Comparison of ENCODE assay signal across 19 cellular contexts in the genomic region with DNA sequence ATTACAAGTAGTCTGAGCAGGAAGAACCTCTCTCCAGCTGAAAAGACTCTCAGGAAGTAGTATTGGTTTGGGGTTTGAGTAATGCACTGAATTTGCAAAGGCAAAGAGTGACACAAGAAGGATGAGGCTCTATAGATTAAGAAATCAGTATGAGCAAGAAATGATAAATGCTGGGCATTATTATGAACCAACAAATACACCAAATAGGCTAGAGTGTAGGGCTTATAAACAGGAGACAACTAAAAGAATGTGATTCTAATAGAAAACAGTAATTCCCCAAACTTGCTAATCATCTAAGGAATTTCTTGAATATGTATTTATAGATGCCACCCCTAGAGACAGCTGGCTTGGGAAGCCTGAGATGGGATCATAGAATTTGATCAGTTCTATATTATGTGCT. TPM values are rescaled to one million over a fixed set of nuclear protein-coding genes. Genes with fewer than 3 reads are reported as not detected.
DNase-seq lines count a peak whose midpoint lies in the region; ATAC-seq and TF ChIP-seq lines count a peak whose summit lies in the region.
"Had no signal": no experiment of that assay in that cellular context is flagged by ENCODE, and none has a peak within 500 bp of the region (broad histone marks: within the 10 kb centered on the region; RNA-seq: fewer than 3 reads in every experiment).

No MANE protein-coding gene starts in this region.

- H3K4me2 ChIP-seq in GM23248 (ENCODE audit: unreplicated experiment) (peak overlapping the region; percentile 26), SK-N-SH (no peak overlapping the region)
- H3K4me2 ChIP-seq: hepatocyte had no signal

- CTCF ChIA-PET in activated B cell treated with CpG ODN at 0.5 μM for 24 hours (lab: Charles Lee) (no interaction called here), SK-N-SH (lab: Yijun Ruan, JAX) (no interaction called here)

- 0 out of 2 replicates have a peak overlapping the region, but pooled peaks have one; percentile 11 for H3K27ac ChIP-seq in GM23248
- H3K27ac ChIP-seq in SK-N-SH (ENCODE audit: low read depth in 2 of 2, low read length in 1 of 2): no peak overlapping the region
- H3K27ac ChIP-seq: esophagus muscularis mucosa, hepatocyte, ovary, thyroid gland had no signal

- H3K27ac Mint-ChIP-seq in T-helper 1 cell treated with Interleukin-12 subunit alpha and Interleukin-12 subunit beta and Interleukin-4 antibody, amounts not matched to agents 30 μg/mL and 1 μg/mL, for 36 hours: peak overlapping the region; percentile 73
- H3K27ac Mint-ChIP-seq in activated B cell treated with CpG ODN at 0.5 μM for 24 hours: no peak overlapping the region
- H3K27ac Mint-ChIP-seq in naive thymus-derived CD8-positive, alpha-beta T cell: peak overlapping the region in 7 of 10 donors; percentile 0 to 89 (median 24)
- H3K27ac Mint-ChIP-seq: mesothelial cell of epicardium had no signal

- TF ChIP-seq CTCF in activated B cell treated with CpG ODN at 0.5 μM for 24 hours (IDR thresholded peaks at IDR 0.05): no peak
- no peak for TF ChIP-seq CTCF in SK-N-SH (IDR thresholded peaks at IDR 0.05)

- H4K20me1 ChIP-seq in GM23248 (ENCODE audit: insufficient read depth): no peaks in the 10 kb centered on the region
- no peaks in the 10 kb centered on the region for H4K20me1 ChIP-seq in SK-N-SH (ENCODE audit: insufficient read depth)

- ATAC-seq in activated B cell treated with CpG ODN at 0.5 μM for 24 hours (ENCODE audit: low read depth) (no peak), GM21529 (IDR thresholded peaks at IDR 0.05; ENCODE audit: unreplicated experiment) (no peak)
- ATAC-seq in naive thymus-derived CD8-positive, alpha-beta T cell: no peak

- H3K27me3 Mint-ChIP-seq in T-helper 1 cell treated with Interleukin-12 subunit alpha and Interleukin-12 subunit beta and Interleukin-4 antibody, amounts not matched to agents 30 μg/mL and 1 μg/mL, for 36 hours (ENCODE audit: low read depth): no peaks in the 10 kb centered on the region
- no peaks in the 10 kb centered on the region for H3K27me3 Mint-ChIP-seq in activated B cell treated with CpG ODN at 0.5 μM for 24 hours
- H3K27me3 Mint-ChIP-seq in naive thymus-derived CD8-positive, alpha-beta T cell: no peaks in the 10 kb centered on the region

- no peak overlapping the region for H2AFZ ChIP-seq in GM23248
- no peak overlapping the region for H2AFZ ChIP-seq in SK-N-SH (ENCODE audit: low read depth)
- H2AFZ ChIP-seq: hepatocyte had no signal

- TF ChIP-seq EP300 in SK-N-SH (IDR thresholded peaks at IDR 0.05; ENCODE audit: borderline replicate concordance in 1 of 2, low read depth in 1 of 2, low read length in 1 of 2): no peak

- in situ Hi-C loops in GM23248 (cut with MboI): no loop called here

- intact Hi-C loops in activated B cell treated with CpG ODN at 0.5 μM for 24 hours (cut with micrococcal nuclease): no loop called here

- H3K9me3 Mint-ChIP-seq in T-helper 1 cell treated with Interleukin-12 subunit alpha and Interleukin-12 subunit beta and Interleukin-4 antibody, amounts not matched to agents 30 μg/mL and 1 μg/mL, for 36 hours: no peaks in the 10 kb centered on the region
- no peaks in the 10 kb centered on the region for H3K9me3 Mint-ChIP-seq in activated B cell treated with CpG ODN at 0.5 μM for 24 hours
- no peaks in the 10 kb centered on the region for H3K9me3 Mint-ChIP-seq in naive thymus-derived CD8-positive, alpha-beta T cell
- H3K9me3 Mint-ChIP-seq: brain, mesothelial cell of epicardium had no signal

- H3F3A ChIP-seq in GM23248 (ENCODE audit: insufficient read depth) (peaks cover 18% of the 10 kb centered on the region; the same call in 1 of the 2 replicates), SK-N-SH (replicated peaks; ENCODE audit: insufficient read depth) (peaks cover 22% of the 10 kb centered on the region)

- H3K36me3 ChIP-seq in GM23248 (ENCODE audit: low read depth): peaks cover 13% of the 10 kb centered on the region; the same call in 1 of the 2 replicates
- H3K36me3 ChIP-seq in SK-N-SH (replicated peaks in 1 of 2; ENCODE audit: control insufficient read depth in 1 of 2, insufficient read depth in 2 of 2, low read length in 1 of 2): peaks cover 22 to 30% of the 10 kb centered on the region in 2 experiments
- H3K36me3 ChIP-seq: ovary had no signal

- H3K27me3 ChIP-seq in GM23248 (replicated peaks; ENCODE audit: insufficient read depth) (no peaks in the 10 kb centered on the region), SK-N-SH (ENCODE audit: insufficient read depth) (no peaks in the 10 kb centered on the region)
- H3K27me3 ChIP-seq: esophagus muscularis mucosa, hepatocyte, ovary, thyroid gland had no signal

- H3K9ac ChIP-seq in GM23248 (no peak overlapping the region), SK-N-SH (no peak overlapping the region)

- peaks cover 25% of the 10 kb centered on the region for H3K4me1 Mint-ChIP-seq in T-helper 1 cell treated with Interleukin-12 subunit alpha and Interleukin-12 subunit beta and Interleukin-4 antibody, amounts not matched to agents 30 μg/mL and 1 μg/mL, for 36 hours (ENCODE audit: low read depth)
- peaks cover 36% of the 10 kb centered on the region for H3K4me1 Mint-ChIP-seq in activated B cell treated with CpG ODN at 0.5 μM for 24 hours
- H3K4me1 Mint-ChIP-seq in naive thymus-derived CD8-positive, alpha-beta T cell: peaks cover 14 to 38% (median 27%) of the 10 kb centered on the region in 4 donors

- no peak overlapping the region for H3K4me3 Mint-ChIP-seq in T-helper 1 cell treated with Interleukin-12 subunit alpha and Interleukin-12 subunit beta and Interleukin-4 antibody, amounts not matched to agents 30 μg/mL and 1 μg/mL, for 36 hours
- H3K4me3 Mint-ChIP-seq in activated B cell treated with CpG ODN at 0.5 μM for 24 hours: peak overlapping the region; percentile 8
- H3K4me3 Mint-ChIP-seq in naive thymus-derived CD8-positive, alpha-beta T cell: peak overlapping the region in 1 of 10 donors; percentile 40
- H3K4me3 Mint-ChIP-seq: mesothelial cell of epicardium had no signal

- DNase-seq in T-helper 1 cell (no peak), GM23248 (peak; percentile 38), activated B cell treated with CpG ODN at 0.5 μM for 24 hours (no peak), SK-N-SH (no peak)
- no peak for DNase-seq in naive thymus-derived CD8-positive, alpha-beta T cell
- DNase-seq in activated naive CD4-positive, alpha-beta T cell treated with anti-CD3 and anti-CD28 coated beads, Interleukin-2, amount 50 U/mL, for 16 hours: no peak
- DNase-seq: COR-L47; kidney glomerular epithelial cell; NCI-H510A; OCI-M1; ovary; stimulated activated CD4-positive, alpha-beta T cell treated with anti-CD3 and anti-CD28 coated beads, Interleukin-4, amount 100 ng/mL, for 4 hours; thyroid gland had no signal

- H3K9me2 ChIP-seq in GM23248 (ENCODE audit: insufficient read depth): no peaks in the 10 kb centered on the region
- H3K9me2 ChIP-seq in SK-N-SH: no peaks in the 10 kb centered on the region

- TF ChIP-seq RAD21 in SK-N-SH (IDR thresholded peaks at IDR 0.05; ENCODE audit: low read length): no peak

- H3K36me3 Mint-ChIP-seq in T-helper 1 cell treated with Interleukin-12 subunit alpha and Interleukin-12 subunit beta and Interleukin-4 antibody, amounts not matched to agents 30 μg/mL and 1 μg/mL, for 36 hours (ENCODE audit: low read depth): peaks cover 19% of the 10 kb centered on the region
- H3K36me3 Mint-ChIP-seq in activated B cell treated with CpG ODN at 0.5 μM for 24 hours (ENCODE audit: low read depth): peaks cover 40% of the 10 kb centered on the region
- peaks cover 0 to 27% (median 2%) of the 10 kb centered on the region in 3 donors for H3K36me3 Mint-ChIP-seq in naive thymus-derived CD8-positive, alpha-beta T cell

- no peak overlapping the region for H3K4me3 ChIP-seq in GM23248
- no peak overlapping the region for H3K4me3 ChIP-seq in SK-N-SH (ENCODE audit: low read depth in 2 of 2, low read length in 1 of 2)
- H3K4me3 ChIP-seq: esophagus muscularis mucosa, hepatocyte, ovary, thyroid gland had no signal

- H3K79me2 ChIP-seq in GM23248 (ENCODE audit: insufficient read depth) (peaks cover 21% of the 10 kb centered on the region), SK-N-SH (ENCODE audit: insufficient read depth) (peaks cover 14% of the 10 kb centered on the region; the same call in 1 of the 2 replicates)

- POLR2A ChIA-PET in activated B cell treated with CpG ODN at 0.5 μM for 24 hours (lab: Charles Lee): no interaction called here
- POLR2A ChIA-PET in naive thymus-derived CD8-positive, alpha-beta T cell (lab: Charles Lee): interaction anchor here (1.0 kb wide), 1 partner anchor 64 kb away, joined by 3 read pairs; a partner anchor contains a TSS
- POLR2A ChIA-PET in SK-N-SH (lab: Yijun Ruan, JAX): no interaction called here

- H3K4me1 ChIP-seq in GM23248 (ENCODE audit: insufficient read depth): peaks cover 19% of the 10 kb centered on the region
- H3K4me1 ChIP-seq in SK-N-SH (ENCODE audit: control insufficient read depth in 1 of 2, insufficient read depth in 2 of 2, low read depth in 1 of 2, low read length in 1 of 2): peaks cover 8 to 9% of the 10 kb centered on the region in 2 experiments; a peak in 3 of 4 replicates

- H3K9me3 ChIP-seq in GM23248 (ENCODE audit: low read depth) (no peaks in the 10 kb centered on the region), SK-N-SH (no peaks in the 10 kb centered on the region)
- H3K9me3 ChIP-seq: esophagus muscularis mucosa, ovary, thyroid gland had no signal

RNA-seq across cellular contexts. Expression of a gene that starts 2.6 kb away (rescaled TPM):
- total RNA-seq in GM23248 (2014; rRNA removed; shearing (Covaris generic)): 1.9 and 4.9 TPM in 2 replicates
- polyA plus RNA-seq in GM23248 (2016; fragmentation: Nextera tagmentation; extraction: Ambion mirVana): 15.6 and 16.2 TPM in 2 replicates
- total RNA-seq in activated B cell treated with CpG ODN at 0.5 μM for 24 hours: 7.8 and 9.5 TPM in 2 replicates
- total RNA-seq in naive thymus-derived CD8-positive, alpha-beta T cell: 10 to 100 TPM; 11.2 to 12.8 TPM
- 10 to 100 TPM; 10.9 to 12.0 (median 12.0) TPM for polyA plus RNA-seq in naive thymus-derived CD8-positive, alpha-beta T cell
- 5.7 and 6.8 TPM in 2 replicates for polyA plus RNA-seq in SK-N-SH (2012; rRNA removed)
- polyA plus RNA-seq in SK-N-SH (2012; cell fraction: cytosol; rRNA removed): 5.6 and 6.7 TPM in 2 replicates
- 7.9 and 9.8 TPM in 2 replicates for polyA plus RNA-seq in SK-N-SH (2012; cell fraction: nucleus; rRNA removed)

RNA-seq across cellular contexts. Expression of a gene that starts 56.6 kb away (rescaled TPM):
- 29.4 and 41.2 TPM in 2 replicates for total RNA-seq in GM23248 (2014; rRNA removed; shearing (Covaris generic))
- 35.6 and 40.1 TPM in 2 replicates for polyA plus RNA-seq in GM23248 (2016; fragmentation: Nextera tagmentation; extraction: Ambion mirVana)
- 75.0 and 90.8 TPM in 2 replicates for total RNA-seq in activated B cell treated with CpG ODN at 0.5 μM for 24 hours
- 10 to 100 TPM; 69.9 to 78.5 TPM for total RNA-seq in naive thymus-derived CD8-positive, alpha-beta T cell
- polyA plus RNA-seq in naive thymus-derived CD8-positive, alpha-beta T cell: 10 to 100 TPM; 21.3 to 39.0 (median 24.6) TPM
- polyA plus RNA-seq in SK-N-SH (2012; rRNA removed): 30.9 and 47.5 TPM in 2 replicates
- polyA plus RNA-seq in SK-N-SH (2012; cell fraction: cytosol; rRNA removed): 28.8 and 42.6 TPM in 2 replicates
- 48.3 and 78.5 TPM in 2 replicates for polyA plus RNA-seq in SK-N-SH (2012; cell fraction: nucleus; rRNA removed)
